31 cellular contexts compared by ENCODE assay signal in the genomic region with DNA sequence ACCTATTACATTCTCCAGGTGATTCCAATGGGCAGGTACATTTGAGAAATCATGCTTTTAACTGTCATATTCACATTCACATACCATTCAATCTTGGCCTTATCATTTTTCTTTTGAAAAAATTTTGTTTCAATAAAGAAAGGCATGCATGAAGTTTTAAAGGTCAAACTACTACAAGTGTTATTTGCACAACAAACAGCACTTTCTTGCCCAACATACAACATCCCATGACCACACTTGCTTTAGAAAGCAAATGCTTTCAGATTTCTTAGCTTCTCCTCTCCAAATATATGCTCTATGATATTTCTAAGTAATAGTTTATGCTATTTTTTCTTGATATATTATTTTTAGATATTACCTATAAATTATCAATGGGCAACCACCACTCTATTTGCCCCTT. TPM values are rescaled to one million over a fixed set of nuclear protein-coding genes. Genes with fewer than 3 reads are reported as not detected.
A peak's percentile ranks its signal among the peaks of the same experiment; 100 is the strongest.
DNase-seq lines count a peak whose midpoint lies in the region; ATAC-seq, FAIRE-seq and TF ChIP-seq lines count a peak whose summit lies in the region.
"Had no signal": no experiment of that assay in that cellular context is flagged by ENCODE, and none has a peak within 500 bp of the region (broad histone marks: within the 10 kb centered on the region; RNA-seq: fewer than 3 reads in every experiment).

No MANE protein-coding gene starts in this region.

- no peaks in the 10 kb centered on the region for H4K20me1 ChIP-seq in HepG2 (ENCODE audit: insufficient read depth, low read length)
- H4K20me1 ChIP-seq: BLaER1; BLaER1 treated with 17β-estradiol and CSF1 and Interleukin-3, amounts not matched to agents 10 nM and 100 nM had no signal

- POLR2A ChIA-PET in HepG2 (lab: Yijun Ruan, JAX): no interaction called here

- H3K27ac ChIP-seq in right lobe of liver: no peak overlapping the region
- H3K27ac ChIP-seq in HepG2 (ENCODE audit: extremely low read length, insufficient read depth, low read length): no peak overlapping the region
- H3K27ac ChIP-seq: 22Rv1; A549; BLaER1; BLaER1 treated with 17β-estradiol and CSF1 and Interleukin-3, amounts not matched to agents 10 nM and 100 nM; C4-2B had no signal

- no peak for DNase-seq in right lobe of liver
- DNase-seq in HepG2 (ENCODE audit: low spot score): no peak
- no peak for DNase-seq in left lobe of liver (ENCODE audit: low spot score)
- DNase-seq in middle frontal gyrus (ENCODE audit: extremely low spot score, low spot score): no peak
- DNase-seq: 8988T; ACHN; AML-193; BE2C; C1 segment of cervical spinal cord; Caco-2; Calu3; CD4-positive, alpha-beta memory T cell; CD4-positive, alpha-beta T cell; CD4-positive, CD25-positive, alpha-beta regulatory T cell; CD8-positive, alpha-beta memory T cell; CD8-positive, alpha-beta T cell; COR-L47; DMS 273 treated with DMSO at 0.1 percent for 48 hours; DMS153; DMS53; DND-41; EL had no signal

- CTCF ChIA-PET in HepG2 (lab: Yijun Ruan, JAX; ENCODE audit: low intra/inter-chr PET ratio, low total read pairs): no interaction called here

- TF ChIP-seq RAD21 in HepG2 (CRISPR knock-in tag; IDR thresholded peaks at IDR 0.05): no peak

- FAIRE-seq in HepG2 (lab: Jason Lieb, UNC): no peak
- FAIRE-seq: A204.1, A549, D721Med had no signal

- intact Hi-C loops in right lobe of liver (cut with DNase I): no loop called here
- intact Hi-C loops in HepG2 (cut with micrococcal nuclease; ENCODE audit: unreplicated experiment): no loop called here

- H3K27me3 ChIP-seq in right lobe of liver (no peaks in the 10 kb centered on the region), HepG2 (ENCODE audit: control insufficient read depth in 1 of 2, insufficient read depth in 2 of 2, low read length in 2 of 2) (no peaks in the 10 kb centered on the region)
- H3K27me3 ChIP-seq: BE2C; BLaER1; BLaER1 treated with 17β-estradiol and CSF1 and Interleukin-3, amounts not matched to agents 10 nM and 100 nM had no signal

- no peaks in the 10 kb centered on the region for H3K79me2 ChIP-seq in HepG2 (ENCODE audit: insufficient read depth, low read length)

- H3K9me3 ChIP-seq in right lobe of liver: no peaks in the 10 kb centered on the region
- no peaks in the 10 kb centered on the region for H3K9me3 ChIP-seq in HepG2 (ENCODE audit: low read length)
- H3K9me3 ChIP-seq: A549, BE2C, BLaER1, Caco-2 had no signal

- no peak for TF ChIP-seq POLR2A in right lobe of liver (IDR thresholded peaks at IDR 0.05)
- TF ChIP-seq POLR2A in HepG2 (IDR thresholded peaks at IDR 0.05; ENCODE audit: insufficient read depth in 1 of 2, low read depth in 2 of 2, low read length in 2 of 2): no peak

- no peak overlapping the region for H2AFZ ChIP-seq in HepG2 (ENCODE audit: low read length)

- ATAC-seq in right lobe of liver: peak in 3 of 4 donors; percentile 32 to 67 (median 65)
- ATAC-seq in HepG2: no peak
- ATAC-seq in left lobe of liver: peak; percentile 47
- ATAC-seq: A549; CD8-positive, alpha-beta T cell had no signal

- TF ChIP-seq EP300 in HepG2 (IDR thresholded peaks at IDR 0.05; ENCODE audit: low read depth in 2 of 2, low read length in 2 of 2): no peak
- TF ChIP-seq EP300 in HepG2 (CRISPR knock-in tag; IDR thresholded peaks at IDR 0.05; ENCODE audit: borderline replicate concordance): no peak

- TF ChIP-seq CTCF in right lobe of liver (IDR thresholded peaks at IDR 0.05): no peak
- no peak for TF ChIP-seq CTCF in HepG2 (CRISPR knock-in tag; IDR thresholded peaks at IDR 0.05)

- H3K4me3 ChIP-seq in right lobe of liver (no peak overlapping the region), HepG2 (replicated peaks in 1 of 3; ENCODE audit: insufficient read depth in 1 of 3, low read depth in 2 of 3, low read length in 3 of 3) (no peak overlapping the region)
- H3K4me3 ChIP-seq: A549; BLaER1; BLaER1 treated with 17β-estradiol and CSF1 and Interleukin-3, amounts not matched to agents 10 nM and 100 nM had no signal

- no peak overlapping the region for H3K9ac ChIP-seq in HepG2 (ENCODE audit: insufficient read depth, low read depth, low read length)
- H3K9ac ChIP-seq: BLaER1; BLaER1 treated with 17β-estradiol and CSF1 and Interleukin-3, amounts not matched to agents 10 nM and 100 nM had no signal

- H3K4me1 ChIP-seq in right lobe of liver (peaks cover 0 to 6% (median 0%) of the 10 kb centered on the region in 4 donors), HepG2 (ENCODE audit: insufficient read depth, low read length) (no peaks in the 10 kb centered on the region)
- H3K4me1 ChIP-seq: A549; BE2C; BLaER1; BLaER1 treated with 17β-estradiol and CSF1 and Interleukin-3, amounts not matched to agents 10 nM and 100 nM; Caco-2 had no signal

- in situ Hi-C loops in HepG2 (cut with HindIII; ENCODE audit: extremely low pct_ligation_motif_present, low pct_unique_long_range_greater_than_20kb): no loop called here

- H3K36me3 ChIP-seq in right lobe of liver (no peaks in the 10 kb centered on the region), HepG2 (replicated peaks in 1 of 2; ENCODE audit: control insufficient read depth in 1 of 2, insufficient read depth in 2 of 2, low read length in 2 of 2) (no peaks in the 10 kb centered on the region)
- H3K36me3 ChIP-seq: BE2C; BLaER1; BLaER1 treated with 17β-estradiol and CSF1 and Interleukin-3, amounts not matched to agents 10 nM and 100 nM had no signal

- H3K4me2 ChIP-seq in HepG2 (ENCODE audit: low read depth, low read length): no peak overlapping the region
- H3K4me2 ChIP-seq: A549; BLaER1; BLaER1 treated with 17β-estradiol and CSF1 and Interleukin-3, amounts not matched to agents 10 nM and 100 nM had no signal

- BruUV-seq in HepG2 (replicated peaks; lab: Mats Ljungman, UMichigan): no TSS peak

TF ChIP-seq in HepG2, 621 proteins besides CTCF, POLR2A, EP300 and RAD21 (continues in another document):
- TF ChIP-seq, protein P1, sequence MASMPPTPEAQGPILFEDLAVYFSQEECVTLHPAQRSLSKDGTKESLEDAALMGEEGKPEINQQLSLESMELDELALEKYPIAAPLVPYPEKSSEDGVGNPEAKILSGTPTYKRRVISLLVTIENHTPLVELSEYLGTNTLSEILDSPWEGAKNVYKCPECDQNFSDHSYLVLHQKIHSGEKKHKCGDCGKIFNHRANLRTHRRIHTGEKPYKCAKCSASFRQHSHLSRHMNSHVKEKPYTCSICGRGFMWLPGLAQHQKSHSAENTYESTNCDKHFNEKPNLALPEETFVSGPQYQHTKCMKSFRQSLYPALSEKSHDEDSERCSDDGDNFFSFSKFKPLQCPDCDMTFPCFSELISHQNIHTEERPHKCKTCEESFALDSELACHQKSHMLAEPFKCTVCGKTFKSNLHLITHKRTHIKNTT (CRISPR knock-in tag; IDR thresholded peaks at IDR 0.05): no peak
- TF ChIP-seq, protein P2, sequence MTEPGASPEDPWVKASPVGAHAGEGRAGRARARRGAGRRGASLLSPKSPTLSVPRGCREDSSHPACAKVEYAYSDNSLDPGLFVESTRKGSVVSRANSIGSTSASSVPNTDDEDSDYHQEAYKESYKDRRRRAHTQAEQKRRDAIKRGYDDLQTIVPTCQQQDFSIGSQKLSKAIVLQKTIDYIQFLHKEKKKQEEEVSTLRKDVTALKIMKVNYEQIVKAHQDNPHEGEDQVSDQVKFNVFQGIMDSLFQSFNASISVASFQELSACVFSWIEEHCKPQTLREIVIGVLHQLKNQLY (CRISPR knock-in tag; IDR thresholded peaks at IDR 0.05): no peak

RNA-seq across cellular contexts. Expression of gene NLGN4X, which starts 58.2 kb away (rescaled TPM):
- 1 to 10 TPM in 4 of 6 experiments, under 1 TPM in 2; 0.51 to 1.5 (median 1.1) TPM for total RNA-seq in right lobe of liver
- not detected in 2 replicates for total RNA-seq in HepG2 (2016; rRNA removed; fragmentation: Illumina TruSeq; extraction: Trizol)
- not detected in 2 replicates for total RNA-seq in HepG2 (2016; cell fraction: cytosol; rRNA removed; fragmentation: Illumina TruSeq; extraction: Trizol; ENCODE audit: low read depth)
- total RNA-seq in HepG2 (2016; cell fraction: insoluble cytoplasmic fraction; rRNA removed; fragmentation: Illumina TruSeq; extraction: Trizol): not detected in 2 replicates
- total RNA-seq in HepG2 (2016; cell fraction: membrane; rRNA removed; fragmentation: Illumina TruSeq; extraction: Trizol): not detected in 2 replicates
- not detected in 2 replicates for total RNA-seq in HepG2 (2016; cell fraction: nucleus; rRNA removed; fragmentation: Illumina TruSeq; extraction: Trizol)
- polyA plus RNA-seq in HepG2 (2011; rRNA removed): not detected in 2 replicates
- 0.04 TPM in 1 of 2 replicates, not detected in the other for polyA plus RNA-seq in HepG2 (2011; cell fraction: cytosol; rRNA removed)
- not detected in 2 replicates for polyA plus RNA-seq in HepG2 (2011; cell fraction: nucleus; rRNA removed)
- polyA plus RNA-seq in HepG2 (2012): not detected in 2 replicates
- polyA plus RNA-seq in HepG2 (2016; cell fraction: cytosol; fragmentation: Illumina TruSeq; extraction: Trizol; ENCODE audit: low read depth): not detected in 2 replicates
- not detected in 2 replicates for polyA plus RNA-seq in HepG2 (2016; cell fraction: insoluble cytoplasmic fraction; fragmentation: Illumina TruSeq; extraction: Trizol; ENCODE audit: low read depth)
- polyA plus RNA-seq in HepG2 (2016; cell fraction: membrane; fragmentation: Illumina TruSeq; extraction: Trizol; ENCODE audit: low read depth): not detected in 2 replicates
- polyA plus RNA-seq in HepG2 (2016; cell fraction: nucleus; fragmentation: Illumina TruSeq; extraction: Trizol; ENCODE audit: insufficient read depth, low read depth): not detected in 2 replicates
- polyA minus RNA-seq in HepG2 (2011; rRNA and poly(A)+ RNA removed; ENCODE audit: low replicate concordance): not detected in 2 replicates
- not detected in 2 replicates for polyA minus RNA-seq in HepG2 (2011; cell fraction: cytosol; rRNA and poly(A)+ RNA removed)
- not detected in 2 replicates for polyA minus RNA-seq in HepG2 (2011; cell fraction: nucleus; rRNA and poly(A)+ RNA removed)
- 1.5 TPM for total RNA-seq in left lobe of liver
- total RNA-seq: Caco-2; Calu3; CD4-positive, alpha-beta memory T cell; CD4-positive, CD25-positive, alpha-beta regulatory T cell; CD8-positive, alpha-beta memory T cell; CD8-positive, alpha-beta T cell had no signal
- polyA plus RNA-seq: AG04450; CD14-positive monocyte; CD4-positive, CD25-positive, alpha-beta regulatory T cell had no signal
